ENCODE assay signal across 8 cellular contexts in genomic region chr11:62544521-62545436, GRCh38. TPM values are rescaled to one million over a fixed set of nuclear protein-coding genes. Genes with fewer than 3 reads are reported as not detected.
DNase-seq lines count a peak whose midpoint lies in the region; ATAC-seq and TF ChIP-seq lines count a peak whose summit lies in the region.

No MANE protein-coding gene starts in this region.

- H3K36me3 ChIP-seq in BLaER1 (no peaks in the 10 kb centered on the region), hepatocyte (replicated peaks; ENCODE audit: insufficient read depth, low read depth) (no peaks in the 10 kb centered on the region), spleen (no peaks in the 10 kb centered on the region)

- H2AFZ ChIP-seq in hepatocyte, result no peak overlapping the region

- no peaks in the 10 kb centered on the region for H3K9me2 ChIP-seq in hepatocyte (replicated peaks; ENCODE audit: insufficient read depth)

- peaks cover 62% of the 10 kb centered on the region for H3K4me1 Mint-ChIP-seq in activated naive CD8-positive, alpha-beta T cell treated with anti-CD3 and anti-CD28 coated beads for 36 hours

- in situ Hi-C loops in G401 (cut with HindIII; ENCODE audit: low sequenced_read_pairs), result no loop called here

- no peak for TF ChIP-seq POLR2A in spleen (IDR thresholded peaks at IDR 0.05)

- intact Hi-C loops in spleen (cut with DNase I; ENCODE audit: low total_unique reads), result loop anchor here (5.0 kb wide), 1 partner anchor 122 kb away; no protein-coding TSS in a partner anchor

- H3K4me2 ChIP-seq in BLaER1, result peak overlapping the region; percentile 95
- H3K4me2 ChIP-seq in hepatocyte, result peak overlapping the region; percentile 95

- H3K27me3 ChIP-seq in BLaER1, result peaks cover 73% of the 10 kb centered on the region
- H3K27me3 ChIP-seq in hepatocyte, result no peaks in the 10 kb centered on the region
- H3K27me3 ChIP-seq in spleen (replicated peaks in 1 of 7), result peaks cover 0 to 38% (median 16%) of the 10 kb centered on the region in 7 donors

- H3K9me3 Mint-ChIP-seq in activated naive CD8-positive, alpha-beta T cell treated with anti-CD3 and anti-CD28 coated beads for 36 hours, result no peaks in the 10 kb centered on the region

- 8% methylated on average over 33 of the region's 33 CpGs for WGBS in hepatocyte (ENCODE audit: low lambda C conversion rate, missing lambda C conversion rate)
- WGBS in spleen, 5 donors, result 6 to 10% (median 7%) methylated on average over 24 to 33 of the region's 33 CpGs

- H3K4me3 Mint-ChIP-seq in activated naive CD8-positive, alpha-beta T cell treated with anti-CD3 and anti-CD28 coated beads for 36 hours, result peak overlapping the region; percentile 88

- DNase-seq in HT-29 (ENCODE audit: low spot score) (peak; percentile 63), hepatocyte (ENCODE audit: low spot score) (peak; percentile 55), spleen (no peak), G401 (ENCODE audit: low spot score) (no peak), middle frontal gyrus (ENCODE audit: extremely low spot score, low spot score) (no peak)
- peak; percentile 47 for DNase-seq in activated naive CD8-positive, alpha-beta T cell treated with anti-CD3 and anti-CD28 coated beads for 36 hours

- H3K36me3 Mint-ChIP-seq in activated naive CD8-positive, alpha-beta T cell treated with anti-CD3 and anti-CD28 coated beads for 36 hours, result no peaks in the 10 kb centered on the region

- peak overlapping the region; percentile 54 for H3K27ac Mint-ChIP-seq in activated naive CD8-positive, alpha-beta T cell treated with anti-CD3 and anti-CD28 coated beads for 36 hours

- H3K4me1 ChIP-seq in BLaER1, result peaks cover 47% of the 10 kb centered on the region
- H3K4me1 ChIP-seq in hepatocyte (ENCODE audit: insufficient read depth), result peaks cover 72% of the 10 kb centered on the region
- H3K4me1 ChIP-seq in spleen, result peaks cover 45 to 89% (median 80%) of the 10 kb centered on the region in 6 donors

- no peak overlapping the region for H3K9ac ChIP-seq in BLaER1

- no peak for TF ChIP-seq CTCF in hepatocyte (IDR thresholded peaks at IDR 0.05; ENCODE audit: poor library complexity)
- no peak for TF ChIP-seq CTCF in spleen (IDR thresholded peaks at IDR 0.05 in 8 of 11, conservative IDR thresholded peaks at IDR 0.05 in 3 of 11)

- no peak for ATAC-seq in HG02642 (IDR thresholded peaks at IDR 0.05; ENCODE audit: poor library complexity, unreplicated experiment)

- peak overlapping the region; percentile 66 for H3K4me3 ChIP-seq in BLaER1
- peak overlapping the region; percentile 96 for H3K4me3 ChIP-seq in hepatocyte
- peak overlapping the region; percentile 60 to 98 (median 79) for H3K4me3 ChIP-seq in spleen

- peaks cover 5% of the 10 kb centered on the region for H3K27me3 Mint-ChIP-seq in activated naive CD8-positive, alpha-beta T cell treated with anti-CD3 and anti-CD28 coated beads for 36 hours

- no peak overlapping the region for H3K27ac ChIP-seq in BLaER1
- H3K27ac ChIP-seq in hepatocyte, result peak overlapping the region; percentile 99
- H3K27ac ChIP-seq in spleen, result peak overlapping the region; percentile 74 to 94 (median 90)

- H3K79me2 ChIP-seq in hepatocyte, result peaks cover 65% of the 10 kb centered on the region

- H4K20me1 ChIP-seq in BLaER1 (peaks cover 48% of the 10 kb centered on the region), hepatocyte (ENCODE audit: insufficient read depth, poor library complexity, severe bottlenecking) (peaks cover 52% of the 10 kb centered on the region)

- H3K9me3 ChIP-seq in BLaER1 (no peaks in the 10 kb centered on the region), hepatocyte (ENCODE audit: low read depth) (no peaks in the 10 kb centered on the region), spleen (no peaks in the 10 kb centered on the region)

RNA-seq across cellular contexts. Expression of gene AHNAK, which starts 1.8 kb away (rescaled TPM):
- total RNA-seq in HT-29 (2014; rRNA removed; shearing (Covaris generic)), result 281 and 282 TPM in 2 replicates
- total RNA-seq in activated naive CD8-positive, alpha-beta T cell treated with anti-CD3 and anti-CD28 coated beads for 36 hours, result 10 to 100 TPM; 12.3 to 12.5 TPM
- total RNA-seq in hepatocyte, result 218 and 237 TPM in 2 replicates
- 38.0 and 47.6 TPM in 2 replicates for polyA plus RNA-seq in hepatocyte
- 100 to 1,000 TPM; 168 to 370 (median 289) TPM for total RNA-seq in spleen
- polyA plus RNA-seq in spleen, result 10 to 100 TPM; 11.8 to 24.0 (median 12.0) TPM
- 161 and 197 TPM in 2 replicates for total RNA-seq in G401 (2014; rRNA removed; shearing (Covaris generic))

RNA-seq across cellular contexts. Expression of gene EEF1G, which starts 28.9 kb away (rescaled TPM):
- total RNA-seq in HT-29 (2014; rRNA removed; shearing (Covaris generic)), result 1,888 and 1,945 TPM in 2 replicates
- 1,000 to 10,000 TPM; 1,924 to 1,929 TPM for total RNA-seq in activated naive CD8-positive, alpha-beta T cell treated with anti-CD3 and anti-CD28 coated beads for 36 hours
- total RNA-seq in hepatocyte (1,612 and 1,634 TPM in 2 replicates), spleen (1,000 to 10,000 TPM in 6 of 7 donors, 100 to 1,000 TPM in 1; 989 to 1,475 (median 1,270) TPM)
- polyA plus RNA-seq in hepatocyte (501 and 526 TPM in 2 replicates), spleen (1,000 to 10,000 TPM; 2,364 to 2,501 (median 2,474) TPM)
- 3,525 and 3,828 TPM in 2 replicates for total RNA-seq in G401 (2014; rRNA removed; shearing (Covaris generic))

RNA-seq across cellular contexts. Expression of gene TUT1, which starts 46.5 kb away (rescaled TPM):
- 19.3 and 25.1 TPM in 2 replicates for total RNA-seq in HT-29 (2014; rRNA removed; shearing (Covaris generic))
- total RNA-seq in activated naive CD8-positive, alpha-beta T cell treated with anti-CD3 and anti-CD28 coated beads for 36 hours, result 10 to 100 TPM; 29.1 to 32.2 TPM
- total RNA-seq in hepatocyte (6.7 and 11.7 TPM in 2 replicates), spleen (10 to 100 TPM; 14.4 to 30.9 (median 20.1) TPM)
- polyA plus RNA-seq in hepatocyte (14.2 and 16.5 TPM in 2 replicates), spleen (10 to 100 TPM; 14.5 to 24.1 (median 16.1) TPM)
- total RNA-seq in G401 (2014; rRNA removed; shearing (Covaris generic)), result 16.5 and 17.6 TPM in 2 replicates

RNA-seq across cellular contexts. Expression of gene MTA2, which starts 56.9 kb away (rescaled TPM):
- 223 and 229 TPM in 2 replicates for total RNA-seq in HT-29 (2014; rRNA removed; shearing (Covaris generic))
- total RNA-seq in activated naive CD8-positive, alpha-beta T cell treated with anti-CD3 and anti-CD28 coated beads for 36 hours, result 100 to 1,000 TPM; 196 to 200 TPM
- total RNA-seq in hepatocyte (46.8 and 53.1 TPM in 2 replicates), spleen (100 to 1,000 TPM; 102 to 154 (median 114) TPM)
- polyA plus RNA-seq in hepatocyte (17.1 and 25.6 TPM in 2 replicates), spleen (10 to 100 TPM; 55.3 to 94.6 (median 58.5) TPM)
- 190 and 224 TPM in 2 replicates for total RNA-seq in G401 (2014; rRNA removed; shearing (Covaris generic))

Comparison
In these comparisons a context has a peak if more than half of its experiments do, and no peak if none do; other contexts are left out.
1. DNase-seq: peak in HT-29 (single experiment), activated naive CD8-positive, alpha-beta T cell treated with anti-CD3 and anti-CD28 coated beads for 36 hours (single experiment) and hepatocyte (single experiment); none in spleen (single experiment), G401 (single experiment) and middle frontal gyrus (single experiment).
2. RNA of gene AHNAK, which starts 1.8 kb away (total RNA-seq): 168 to 370 TPM in spleen, 281 to 282 TPM in HT-29, 218 to 237 TPM in hepatocyte and 161 to 197 TPM in G401; 12.3 to 12.5 TPM in activated naive CD8-positive, alpha-beta T cell treated with anti-CD3 and anti-CD28 coated beads for 36 hours; every median in the first group is over 10 times any median in the second.
3. Peak in every context shown above with its lines, with median percentiles within 50 percentile points of each other: H3K4me3 ChIP-seq.